In genomic region chr9:88028338-88028737, GRCh38 we compare ENCODE assay signal across 5 cellular contexts. TPM values are rescaled to one million over a fixed set of nuclear protein-coding genes. Genes with fewer than 3 reads are reported as not detected.
"Had no signal": no experiment of that assay in that cellular context is flagged by ENCODE, and none has a peak within 500 bp of the region (broad histone marks: within the 10 kb centered on the region; RNA-seq: fewer than 3 reads in every experiment).

No MANE protein-coding gene starts in this region.

- H3K27ac ChIP-seq: HL-60 had no signal

- ATAC-seq: HepG2, K562 had no signal

- H3K4me3 ChIP-seq: K562 had no signal

- DNase-seq: IMR-90, KBM-7 had no signal

RNA-seq across cellular contexts. Expression of gene CDK20, which starts 54.0 kb away (rescaled TPM):
- total RNA-seq: HepG2 had no signal
- polyA plus RNA-seq: HepG2 had no signal
